In the genomic region with DNA sequence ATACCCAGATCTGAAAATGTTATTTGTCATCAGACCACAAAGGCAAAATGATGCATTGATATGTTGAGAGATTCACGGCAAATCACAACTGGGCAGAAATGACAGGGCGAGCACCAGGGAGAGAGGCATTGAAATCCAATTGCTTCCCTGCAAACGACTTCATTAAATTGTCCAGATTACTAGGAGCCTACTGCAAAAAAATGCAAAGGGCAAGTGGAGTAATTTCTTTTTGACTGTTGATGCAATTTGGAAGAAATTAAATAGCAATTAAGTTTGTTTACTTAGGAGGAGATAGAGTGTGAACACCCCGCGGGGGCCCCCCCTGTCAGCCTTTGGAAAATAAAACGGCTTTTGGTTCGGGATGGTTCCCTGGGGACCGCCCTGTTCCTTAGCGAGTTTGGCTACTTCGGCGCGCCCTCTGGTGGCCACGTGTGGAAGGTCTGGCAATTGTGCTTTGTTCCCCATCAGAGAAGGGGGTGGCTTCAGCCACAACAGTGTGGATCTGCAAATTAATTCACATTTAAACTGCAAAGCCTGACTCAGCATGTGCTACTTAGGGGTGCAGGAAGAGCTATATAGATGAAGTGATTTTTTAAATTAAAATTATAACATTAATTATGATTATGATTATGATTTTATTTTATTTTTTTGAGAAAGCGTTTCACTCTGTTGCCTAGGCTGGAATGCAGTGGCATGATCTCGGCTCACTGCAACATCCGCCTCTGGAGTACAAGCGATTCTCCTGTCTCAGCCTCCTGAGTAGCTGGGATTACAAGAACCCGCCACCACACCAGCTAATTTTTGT, we compare ENCODE assay signal across 8 cellular contexts. TPM values are rescaled to one million over a fixed set of nuclear protein-coding genes. Genes with fewer than 3 reads are reported as not detected.
DNase-seq lines count a peak whose midpoint lies in the region; ATAC-seq and TF ChIP-seq lines count a peak whose summit lies in the region.

No MANE protein-coding gene starts in this region.

- intact Hi-C loops in stomach (cut with DNase I; ENCODE audit: low total_unique reads), result no loop called here

- H3K27ac ChIP-seq in neuronal stem cell (replicated peaks; ENCODE audit: low read length) (no peak overlapping the region), stomach (no peak overlapping the region)

- H3K9ac ChIP-seq in neuronal stem cell (ENCODE audit: low read depth, low read length, poor library complexity), result no peak overlapping the region

- H2BK12ac ChIP-seq in neuronal stem cell (ENCODE audit: low read length), result no peak overlapping the region

- H2AK5ac ChIP-seq in neuronal stem cell (ENCODE audit: low read depth, low read length), result no peak overlapping the region

- H3K14ac ChIP-seq in neuronal stem cell (ENCODE audit: low read length), result no peak overlapping the region

- no peaks in the 10 kb centered on the region for H3K4me1 ChIP-seq in neuronal stem cell (ENCODE audit: control insufficient read depth in 2 of 2, insufficient read depth in 1 of 2, low read depth in 1 of 2, low read length in 2 of 2)
- peaks cover 0 to 8% (median 3%) of the 10 kb centered on the region in 4 donors for H3K4me1 ChIP-seq in stomach

- H3K36me3 ChIP-seq in neuronal stem cell (replicated peaks in 1 of 2; ENCODE audit: control insufficient read depth in 2 of 2, insufficient read depth in 2 of 2, low read length in 2 of 2), result no peaks in the 10 kb centered on the region
- H3K36me3 ChIP-seq in stomach, result no peaks in the 10 kb centered on the region

- WGBS in neuronal stem cell (ENCODE audit: extremely low coverage in 2 of 2, insufficient read length in 2 of 2, insufficient replicate concordance in 1 of 2), 2 donors, result no CpG with 5 or more reads among the region's 18 CpGs
- WGBS in stomach, 5 donors, result 20 to 25% (median 23%) methylated on average over 18 of the region's 18 CpGs

- TF ChIP-seq POLR2A in stomach (IDR thresholded peaks at IDR 0.05), result no peak

- H4K91ac ChIP-seq in neuronal stem cell (ENCODE audit: low read depth, low read length, poor library complexity), result no peak overlapping the region

- no peaks in the 10 kb centered on the region for H3K9me3 ChIP-seq in neuronal stem cell (replicated peaks in 1 of 2; ENCODE audit: control insufficient read depth in 2 of 2, insufficient read depth in 1 of 2, low read depth in 1 of 2, low read length in 2 of 2)
- no peaks in the 10 kb centered on the region for H3K9me3 ChIP-seq in stomach

- H2BK5ac ChIP-seq in neuronal stem cell (ENCODE audit: low read length), result no peak overlapping the region

- H3K4me3 ChIP-seq in foreskin fibroblast (ENCODE audit: low read depth in 1 of 2, low read length in 2 of 2) (peak overlapping the region; percentile 32 to 58), neuronal stem cell (ENCODE audit: low read length in 2 of 2) (peak overlapping the region in 1 of 2 donors; percentile 20), stomach (peak overlapping the region; percentile 20 to 39 (median 28))

- no peak overlapping the region for H3K4ac ChIP-seq in neuronal stem cell (ENCODE audit: low read length)

- H3K23ac ChIP-seq in neuronal stem cell (ENCODE audit: low read depth, low read length, poor library complexity), result no peak overlapping the region

- H3K18ac ChIP-seq in neuronal stem cell (ENCODE audit: low read length), result no peak overlapping the region

- H2AFZ ChIP-seq in neuronal stem cell (ENCODE audit: low read length), result peak overlapping the region; percentile 71

- H3K4me2 ChIP-seq in neuronal stem cell (ENCODE audit: insufficient read depth, low read length, poor library complexity, severe bottlenecking), result no peak overlapping the region

- TF ChIP-seq CTCF in foreskin fibroblast (IDR thresholded peaks at IDR 0.05; ENCODE audit: low read depth, low read length), result peak; percentile 87
- peak in 6 of 7 experiments; percentile 28 to 93 (median 81) for TF ChIP-seq CTCF in stomach (IDR thresholded peaks at IDR 0.05)

- DNase-seq in DMS53 treated with DMSO at 0.1 percent for 48 hours (lab: John Stamatoyannopoulos, UW; ENCODE audit: unreplicated experiment), result peak; percentile 23
- peak; percentile 22 to 44 for DNase-seq in Kasumi-1 (lab: John Stamatoyannopoulos, UW)
- peak; percentile 69 for DNase-seq in RPMI8226
- DNase-seq in activated T-helper 9 cell treated with anti-CD3 and anti-CD28 coated beads, Interleukin-2, amount 50 U/mL, for 16 hours (ENCODE audit: low read depth), result peak; percentile 68
- DNase-seq in foreskin fibroblast, result peak; percentile 50 to 87
- peak; percentile 84 for DNase-seq in neuronal stem cell (ENCODE audit: low spot score)
- peak; percentile 87 for DNase-seq in stomach

- no peak overlapping the region for H4K8ac ChIP-seq in neuronal stem cell (ENCODE audit: low read depth, low read length)

- no peak for TF ChIP-seq EP300 in stomach (IDR thresholded peaks at IDR 0.05)

- H2BK15ac ChIP-seq in neuronal stem cell (ENCODE audit: low read length), result no peak overlapping the region

- H2BK120ac ChIP-seq in neuronal stem cell (ENCODE audit: low read depth, low read length), result no peak overlapping the region

- H3K27me3 ChIP-seq in neuronal stem cell (ENCODE audit: control insufficient read depth in 3 of 3, insufficient read depth in 3 of 3, low read depth in 1 of 3, low read length in 3 of 3) (no peaks in the 10 kb centered on the region), stomach (no peaks in the 10 kb centered on the region)

- H3K79me1 ChIP-seq in neuronal stem cell (ENCODE audit: low read depth, low read length), result no peaks in the 10 kb centered on the region

- no peak for ATAC-seq in GM21390 (IDR thresholded peaks at IDR 0.05; ENCODE audit: unreplicated experiment)

RNA-seq across cellular contexts. Expression of a gene that starts 14.5 kb away (rescaled TPM):
- polyA plus RNA-seq in neuronal stem cell (2013, experiment 1 of 2), result 6.0 TPM
- 6.2 TPM for polyA plus RNA-seq in neuronal stem cell (2013, experiment 2 of 2)
- total RNA-seq in stomach, result 10 to 100 TPM in 1 of 5 donors, 1 to 10 TPM in 2, under 1 TPM in 1, not detected in 1; 0.87 to 23.8 (median 6.7) TPM
- polyA plus RNA-seq in stomach, result under 1 TPM; 0.19 to 0.31 (median 0.30) TPM

RNA-seq across cellular contexts. Expression of a gene that starts 43.0 kb away (rescaled TPM):
- 10.9 TPM for polyA plus RNA-seq in neuronal stem cell (2013, experiment 1 of 2)
- polyA plus RNA-seq in neuronal stem cell (2013, experiment 2 of 2), result 12.0 TPM
- total RNA-seq in stomach, result 100 to 1,000 TPM in 2 of 5 donors, 10 to 100 TPM in 3; 59.5 to 135 (median 75.6) TPM
- polyA plus RNA-seq in stomach, result 1 to 10 TPM; 3.8 to 8.1 (median 4.0) TPM

Comparison
In these comparisons a context has a peak if more than half of its experiments do, and no peak if none do; other contexts are left out.
1. DNase-seq: peak in every context shown above with its lines; median percentile 87 in stomach; 84 in neuronal stem cell; 69 in RPMI8226; 68 in foreskin fibroblast; 68 in activated T-helper 9 cell treated with anti-CD3 and anti-CD28 coated beads, Interleukin-2, amount 50 U/mL, for 16 hours; 33 in Kasumi-1; 23 in DMS53 treated with DMSO at 0.1 percent for 48 hours.